1 cellular context compared by ENCODE assay signal in genomic region chr13:26029581-26030136, GRCh38.
TF ChIP-seq lines count a peak whose summit lies in the region.

No MANE protein-coding gene starts in this region.

TF ChIP-seq in GM23338, 12 proteins besides CTCF, POLR2A, EP300 and RAD21 (continued from another document):
- TF ChIP-seq NANOG (IDR thresholded peaks at IDR 0.05; ENCODE audit: borderline replicate concordance) (no peak), EZH2phosphoT487 (IDR thresholded peaks at IDR 0.05; ENCODE audit: unreplicated experiment) (no peak), STAT1 (IDR thresholded peaks at IDR 0.05; ENCODE audit: unreplicated experiment) (no peak), CREB1 (CRISPR knock-in tag; IDR thresholded peaks at IDR 0.05; ENCODE audit: low read depth) (no peak), ZNF331 (CRISPR knock-in tag; IDR thresholded peaks at IDR 0.05; ENCODE audit: low read depth) (no peak), EZH2 (IDR thresholded peaks at IDR 0.05; ENCODE audit: low read depth, unreplicated experiment) (no peak)
- TF ChIP-seq, protein P1, sequence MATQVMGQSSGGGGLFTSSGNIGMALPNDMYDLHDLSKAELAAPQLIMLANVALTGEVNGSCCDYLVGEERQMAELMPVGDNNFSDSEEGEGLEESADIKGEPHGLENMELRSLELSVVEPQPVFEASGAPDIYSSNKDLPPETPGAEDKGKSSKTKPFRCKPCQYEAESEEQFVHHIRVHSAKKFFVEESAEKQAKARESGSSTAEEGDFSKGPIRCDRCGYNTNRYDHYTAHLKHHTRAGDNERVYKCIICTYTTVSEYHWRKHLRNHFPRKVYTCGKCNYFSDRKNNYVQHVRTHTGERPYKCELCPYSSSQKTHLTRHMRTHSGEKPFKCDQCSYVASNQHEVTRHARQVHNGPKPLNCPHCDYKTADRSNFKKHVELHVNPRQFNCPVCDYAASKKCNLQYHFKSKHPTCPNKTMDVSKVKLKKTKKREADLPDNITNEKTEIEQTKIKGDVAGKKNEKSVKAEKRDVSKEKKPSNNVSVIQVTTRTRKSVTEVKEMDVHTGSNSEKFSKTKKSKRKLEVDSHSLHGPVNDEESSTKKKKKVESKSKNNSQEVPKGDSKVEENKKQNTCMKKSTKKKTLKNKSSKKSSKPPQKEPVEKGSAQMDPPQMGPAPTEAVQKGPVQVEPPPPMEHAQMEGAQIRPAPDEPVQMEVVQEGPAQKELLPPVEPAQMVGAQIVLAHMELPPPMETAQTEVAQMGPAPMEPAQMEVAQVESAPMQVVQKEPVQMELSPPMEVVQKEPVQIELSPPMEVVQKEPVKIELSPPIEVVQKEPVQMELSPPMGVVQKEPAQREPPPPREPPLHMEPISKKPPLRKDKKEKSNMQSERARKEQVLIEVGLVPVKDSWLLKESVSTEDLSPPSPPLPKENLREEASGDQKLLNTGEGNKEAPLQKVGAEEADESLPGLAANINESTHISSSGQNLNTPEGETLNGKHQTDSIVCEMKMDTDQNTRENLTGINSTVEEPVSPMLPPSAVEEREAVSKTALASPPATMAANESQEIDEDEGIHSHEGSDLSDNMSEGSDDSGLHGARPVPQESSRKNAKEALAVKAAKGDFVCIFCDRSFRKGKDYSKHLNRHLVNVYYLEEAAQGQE (IDR thresholded peaks at IDR 0.05; ENCODE audit: unreplicated experiment): no peak
TF ChIP-seq in GM23338: peak in this region for 0.
